8 cellular contexts compared by ENCODE assay signal in the genomic region with DNA sequence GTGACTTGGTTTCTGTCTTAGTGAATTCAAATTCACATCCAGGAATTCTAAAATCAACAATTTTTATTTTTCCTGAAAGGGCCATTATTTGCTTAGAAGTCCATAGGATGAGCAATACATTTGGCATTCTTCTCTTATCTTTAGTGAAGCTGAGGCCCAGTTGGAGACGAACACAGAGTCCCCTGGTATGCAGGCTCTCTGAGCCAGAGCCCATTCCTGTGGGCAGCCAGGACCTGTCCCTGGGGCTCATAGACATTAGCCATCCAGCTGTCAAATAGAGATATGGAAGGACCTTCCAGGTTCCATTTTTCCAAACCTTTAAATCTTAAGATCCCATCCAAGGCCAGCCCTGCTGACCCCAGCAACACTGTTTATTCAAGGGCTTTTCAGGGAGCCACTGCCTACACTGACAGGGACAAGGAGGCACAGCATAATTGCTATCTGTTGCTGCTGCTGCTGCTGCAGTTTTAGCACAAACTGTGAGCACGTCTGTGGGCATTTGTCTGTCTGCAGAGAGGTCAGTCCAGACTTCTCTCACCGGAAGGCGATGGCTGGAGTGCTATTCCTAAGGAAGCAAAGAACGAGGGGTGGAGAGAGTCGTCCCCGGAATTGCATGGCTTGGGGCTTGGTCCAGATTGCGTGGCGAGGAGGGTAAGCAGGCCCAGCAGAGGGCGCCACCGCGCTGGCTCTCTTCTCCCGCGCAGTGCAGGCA.
DNase-seq lines count a peak whose midpoint lies in the region; ATAC-seq and TF ChIP-seq lines count a peak whose summit lies in the region.

No MANE protein-coding gene starts in this region.

- no peak overlapping the region for H3K27ac ChIP-seq in right atrium auricular region

- TF ChIP-seq CTCF in right atrium auricular region (IDR thresholded peaks at IDR 0.05) (peak; percentile 58 to 86), retinal pigment epithelial cell (conservative IDR thresholded peaks at IDR 0.05; ENCODE audit: low read depth, low read length) (peak; percentile 87)

- peaks cover 0 to 6% of the 10 kb centered on the region in 2 donors for H3K4me1 ChIP-seq in right atrium auricular region

- peak; percentile 72 for DNase-seq in activated CD4-positive, alpha-beta T cell treated with anti-CD3 and anti-CD28 coated beads, Interleukin-2, amount 10 ng/mL, durations not matched to agents 24 days and 14 days
- DNase-seq in activated CD4-positive, alpha-beta T cell treated with anti-CD3 and anti-CD28 coated beads, Interleukin-2, amount 50 U/mL, for 1 hour, result no peak
- DNase-seq in NCI-H2227 (lab: John Stamatoyannopoulos, UW; ENCODE audit: unreplicated experiment), result peak; percentile 84
- DNase-seq in activated naive CD8-positive, alpha-beta T cell treated with anti-CD3 and anti-CD28 coated beads for 36 hours, result peak; percentile 66
- peak; percentile 85 for DNase-seq in right atrium auricular region (ENCODE audit: low spot score)
- DNase-seq in retinal pigment epithelial cell (ENCODE audit: low read depth), result peak; percentile 43
- DNase-seq in NCI-H2029 treated with DMSO at 0.1 percent for 48 hours (lab: John Stamatoyannopoulos, UW), result no peak

- H3K36me3 ChIP-seq in right atrium auricular region, result no peaks in the 10 kb centered on the region

- no peak overlapping the region for H3K4me3 Mint-ChIP-seq in activated CD4-positive, alpha-beta T cell treated with anti-CD3 and anti-CD28 coated beads, Interleukin-2, amount 10 ng/mL, durations not matched to agents 24 days and 14 days
- H3K4me3 Mint-ChIP-seq in activated naive CD8-positive, alpha-beta T cell treated with anti-CD3 and anti-CD28 coated beads for 36 hours, result peak overlapping the region; percentile 1

- intact Hi-C loops in activated CD4-positive, alpha-beta T cell treated with anti-CD3 and anti-CD28 coated beads, Interleukin-2, amount 10 ng/mL, durations not matched to agents 24 days and 14 days (cut with micrococcal nuclease), result no loop called here

- peak; percentile 89 for ATAC-seq in HG02642 (IDR thresholded peaks at IDR 0.05; ENCODE audit: poor library complexity, unreplicated experiment)

- no peaks in the 10 kb centered on the region for H3K27me3 Mint-ChIP-seq in activated CD4-positive, alpha-beta T cell treated with anti-CD3 and anti-CD28 coated beads, Interleukin-2, amount 10 ng/mL, durations not matched to agents 24 days and 14 days
- no peaks in the 10 kb centered on the region for H3K27me3 Mint-ChIP-seq in activated naive CD8-positive, alpha-beta T cell treated with anti-CD3 and anti-CD28 coated beads for 36 hours

- H3K9me3 ChIP-seq in right atrium auricular region, result peaks cover 0 to 9% of the 10 kb centered on the region in 2 donors

- H3K27me3 ChIP-seq in right atrium auricular region, result no peaks in the 10 kb centered on the region

- no peak overlapping the region for H3K4me3 ChIP-seq in right atrium auricular region
- no peak overlapping the region for H3K4me3 ChIP-seq in retinal pigment epithelial cell (ENCODE audit: low read length)

- H3K27ac Mint-ChIP-seq in activated CD4-positive, alpha-beta T cell treated with anti-CD3 and anti-CD28 coated beads, Interleukin-2, amount 10 ng/mL, durations not matched to agents 24 days and 14 days, result no peak overlapping the region
- no peak overlapping the region for H3K27ac Mint-ChIP-seq in activated naive CD8-positive, alpha-beta T cell treated with anti-CD3 and anti-CD28 coated beads for 36 hours

- peaks cover 9% of the 10 kb centered on the region for H3K9me3 Mint-ChIP-seq in activated CD4-positive, alpha-beta T cell treated with anti-CD3 and anti-CD28 coated beads, Interleukin-2, amount 10 ng/mL, durations not matched to agents 24 days and 14 days
- peaks cover 11% of the 10 kb centered on the region for H3K9me3 Mint-ChIP-seq in activated naive CD8-positive, alpha-beta T cell treated with anti-CD3 and anti-CD28 coated beads for 36 hours

- H3K4me1 Mint-ChIP-seq in activated CD4-positive, alpha-beta T cell treated with anti-CD3 and anti-CD28 coated beads, Interleukin-2, amount 10 ng/mL, durations not matched to agents 24 days and 14 days, result no peaks in the 10 kb centered on the region
- peaks cover 5% of the 10 kb centered on the region for H3K4me1 Mint-ChIP-seq in activated naive CD8-positive, alpha-beta T cell treated with anti-CD3 and anti-CD28 coated beads for 36 hours

- no peaks in the 10 kb centered on the region for H3K36me3 Mint-ChIP-seq in activated CD4-positive, alpha-beta T cell treated with anti-CD3 and anti-CD28 coated beads, Interleukin-2, amount 10 ng/mL, durations not matched to agents 24 days and 14 days (ENCODE audit: low read depth)
- H3K36me3 Mint-ChIP-seq in activated naive CD8-positive, alpha-beta T cell treated with anti-CD3 and anti-CD28 coated beads for 36 hours, result no peaks in the 10 kb centered on the region

Comparison
In these comparisons a context has a peak if more than half of its experiments do, and no peak if none do; other contexts are left out.
1. DNase-seq: peak in activated CD4-positive, alpha-beta T cell treated with anti-CD3 and anti-CD28 coated beads, Interleukin-2, amount 10 ng/mL, durations not matched to agents 24 days and 14 days (single experiment), NCI-H2227 (single experiment), activated naive CD8-positive, alpha-beta T cell treated with anti-CD3 and anti-CD28 coated beads for 36 hours (single experiment), right atrium auricular region (single experiment) and retinal pigment epithelial cell (single experiment); none in activated CD4-positive, alpha-beta T cell treated with anti-CD3 and anti-CD28 coated beads, Interleukin-2, amount 50 U/mL, for 1 hour (single experiment) and NCI-H2029 treated with DMSO at 0.1 percent for 48 hours (single experiment).